30 cellular contexts compared by ENCODE assay signal in the genomic region with DNA sequence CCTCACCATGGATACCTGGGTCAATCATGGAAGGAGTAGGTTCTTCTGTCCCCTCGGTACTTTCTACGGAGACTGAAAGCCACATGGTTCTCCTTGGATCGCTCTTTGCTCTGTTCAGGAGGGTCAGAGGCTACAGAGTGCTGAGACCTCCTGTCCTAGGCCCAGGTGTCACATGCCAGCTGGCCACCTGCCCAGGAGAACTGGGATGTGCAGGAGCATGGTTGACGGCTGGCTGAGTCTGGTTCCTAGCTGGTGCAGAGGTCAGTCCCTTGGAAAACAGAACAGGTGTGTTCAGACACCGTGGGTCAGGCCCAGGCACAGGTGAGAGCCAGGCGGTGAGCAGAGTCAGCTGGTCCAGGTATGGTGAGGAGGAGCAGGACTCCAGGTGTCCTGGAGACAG.
"Had no signal": no experiment of that assay in that cellular context is flagged by ENCODE, and none has a peak within 500 bp of the region (broad histone marks: within the 10 kb centered on the region; RNA-seq: fewer than 3 reads in every experiment).

No MANE protein-coding gene starts in this region.

- H3K27ac Mint-ChIP-seq: immature natural killer cell; naive thymus-derived CD4-positive, alpha-beta T cell; progenitor cell of endocrine pancreas; stimulated activated memory B cell treated with anti-CD40 and anti-IgM and Interleukin-4, amounts not matched to agents 10 μg/mL and 1 μg/mL and 100 μg/mL, for 72 hours had no signal

- H3K9me3 Mint-ChIP-seq: neural crest cell had no signal

- H3K36me3 Mint-ChIP-seq: immature natural killer cell; naive thymus-derived CD4-positive, alpha-beta T cell; natural killer cell treated with Interleukin-12 subunit alpha and Interleukin-12 subunit beta and Interleukin-15 and Interleukin-18, amount 100 ng/mL, for 72 hours; stimulated activated memory B cell treated with anti-CD40 and anti-IgM and Interleukin-4, amounts not matched to agents 10 μg/mL and 1 μg/mL and 100 μg/mL, for 72 hours had no signal

- H3K27me3 ChIP-seq: heart left ventricle, neutrophil, ovary, right atrium auricular region, right lobe of liver, suprapubic skin, tibial artery, upper lobe of left lung, vagina had no signal

- H3K36me3 ChIP-seq: heart left ventricle, left ventricle myocardium inferior, neutrophil, ovary, right atrium auricular region, right lobe of liver, suprapubic skin, thoracic aorta, tibial artery, upper lobe of left lung, vagina had no signal

- H3K4me1 Mint-ChIP-seq: naive thymus-derived CD4-positive, alpha-beta T cell; stimulated activated memory B cell treated with anti-CD40 and anti-IgM and Interleukin-4, amounts not matched to agents 10 μg/mL and 1 μg/mL and 100 μg/mL, for 72 hours had no signal

- H3K27ac ChIP-seq: heart left ventricle, left ventricle myocardium inferior, neutrophil, ovary, right atrium auricular region, right lobe of liver, suprapubic skin, thoracic aorta, tibial artery, upper lobe of left lung, vagina had no signal

- H3K4me1 ChIP-seq: right atrium auricular region, right lobe of liver, suprapubic skin, vagina had no signal

- H3K4me3 Mint-ChIP-seq: immature natural killer cell; naive thymus-derived CD4-positive, alpha-beta T cell; natural killer cell treated with Interleukin-12 subunit alpha and Interleukin-12 subunit beta and Interleukin-15 and Interleukin-18, amount 100 ng/mL, for 72 hours; neural crest cell; stimulated activated memory B cell treated with anti-CD40 and anti-IgM and Interleukin-4, amounts not matched to agents 10 μg/mL and 1 μg/mL and 100 μg/mL, for 72 hours had no signal

- H3K4me3 ChIP-seq: heart left ventricle, left ventricle myocardium inferior, lung, mucosa of descending colon, ovary, right atrium auricular region, right lobe of liver, smooth muscle cell, suprapubic skin, thoracic aorta, tibial artery, upper lobe of left lung, vagina had no signal

- H3K4me2 ChIP-seq: smooth muscle cell had no signal

- H3K27me3 Mint-ChIP-seq: naive thymus-derived CD4-positive, alpha-beta T cell; natural killer cell treated with Interleukin-12 subunit alpha and Interleukin-12 subunit beta and Interleukin-15 and Interleukin-18, amount 100 ng/mL, for 72 hours; stimulated activated memory B cell treated with anti-CD40 and anti-IgM and Interleukin-4, amounts not matched to agents 10 μg/mL and 1 μg/mL and 100 μg/mL, for 72 hours had no signal

- H3K9me3 ChIP-seq: heart left ventricle, left ventricle myocardium inferior, neutrophil, ovary, right atrium auricular region, right lobe of liver, suprapubic skin, thoracic aorta, tibial artery, vagina had no signal

- ATAC-seq: heart left ventricle; left colon; mucosa of descending colon; naive thymus-derived CD4-positive, alpha-beta T cell; stimulated activated memory B cell treated with anti-CD40 and anti-IgM and Interleukin-4, amounts not matched to agents 10 μg/mL and 1 μg/mL and 100 μg/mL, for 72 hours had no signal

- DNase-seq: heart left ventricle; hypothalamus; immature natural killer cell; kidney; left colon; left ventricle myocardium inferior; midbrain; mucosa of descending colon; naive thymus-derived CD4-positive, alpha-beta T cell; occipital lobe; ovary; right lobe of liver; stimulated activated CD4-positive, alpha-beta T cell treated with anti-CD3 and anti-CD28 coated beads, Interleukin-1b, Interleukin-23, amount 100 ng/mL, for 48 hours; stimulated activated CD4-positive, alpha-beta T cell treated with anti-CD3 and anti-CD28 coated beads, Interleukin-2, amount 100 ng/mL, for 48 hours; stimulated activated CD4-positive, alpha-beta T cell treated with anti-CD3 and anti-CD28 coated beads, Interleukin-4, amount 100 ng/mL, for 4 hours; stimulated activated CD8-positive, alpha-beta memory T cell treated with anti-CD3 and anti-CD28 coated beads, Interleukin-4, amount 100 ng/mL, for 48 hours; stimulated activated naive CD4-positive, alpha-beta T cell treated with Interleukin-2 at 50 U/mL for 16 hours; tibial artery had no signal
